8 cellular contexts compared by ENCODE assay signal in the genomic region with DNA sequence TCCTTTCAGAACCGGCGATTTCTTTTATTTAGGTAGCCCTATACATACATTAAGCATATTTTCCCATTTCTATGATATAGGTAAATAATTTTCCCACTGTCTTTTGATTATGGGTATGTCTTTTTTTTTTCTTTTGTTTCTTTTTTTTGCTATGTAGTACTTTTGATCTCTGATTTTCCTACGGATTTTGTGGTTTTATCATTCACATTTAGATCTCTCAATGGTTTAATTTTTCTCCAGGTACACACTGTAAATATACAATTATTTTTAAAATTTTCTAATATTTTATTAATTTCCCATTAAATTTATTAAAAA. TPM values are rescaled to one million over a fixed set of nuclear protein-coding genes. Genes with fewer than 3 reads are reported as not detected.
A peak's percentile ranks its signal among the peaks of the same experiment; 100 is the strongest.
DNase-seq lines count a peak whose midpoint lies in the region; ATAC-seq and TF ChIP-seq lines count a peak whose summit lies in the region.

No MANE protein-coding gene starts in this region.

- CTCF ChIA-PET in activated naive CD4-positive, alpha-beta T cell treated with anti-CD3 and anti-CD28 coated beads, Interleukin-2, amount 10 ng/mL, durations not matched to agents 7 days and 5 days (lab: Charles Lee), result no interaction called here

- no peak for DNase-seq in activated naive CD4-positive, alpha-beta T cell treated with anti-CD3 and anti-CD28 coated beads, Interleukin-2, amount 10 ng/mL, durations not matched to agents 7 days and 5 days
- DNase-seq in activated naive CD4-positive, alpha-beta T cell treated with anti-CD3 and anti-CD28 coated beads, Interleukin-2, amount 50 U/mL, for 16 hours, result no peak
- DNase-seq in body of pancreas (no peak), lung (ENCODE audit: low spot score) (no peak), type B pancreatic cell (ENCODE audit: extremely low spot score, unreplicated experiment) (no peak), NCI-H2196 (lab: John Stamatoyannopoulos, UW; ENCODE audit: unreplicated experiment) (no peak), pons (ENCODE audit: low spot score) (no peak)

- peaks cover 14% of the 10 kb centered on the region for H3K4me1 ChIP-seq in body of pancreas
- peaks cover 5 to 16% of the 10 kb centered on the region in 2 donors for H3K4me1 ChIP-seq in lung (ENCODE audit: control insufficient read depth in 2 of 2, insufficient read depth in 2 of 2, low read length in 2 of 2)

- no peaks in the 10 kb centered on the region for H3K9me3 ChIP-seq in body of pancreas
- H3K9me3 ChIP-seq in lung (ENCODE audit: control insufficient read depth in 2 of 2, insufficient read depth in 1 of 2, low read length in 1 of 2), result no peaks in the 10 kb centered on the region

- H3K4me3 ChIP-seq in body of pancreas, result peak overlapping the region; percentile 69 to 97
- peak overlapping the region; percentile 85 for H3K4me3 ChIP-seq in lung

- H3K36me3 Mint-ChIP-seq in activated naive CD4-positive, alpha-beta T cell treated with anti-CD3 and anti-CD28 coated beads, Interleukin-2, amount 10 ng/mL, durations not matched to agents 7 days and 5 days, result peaks cover 28% of the 10 kb centered on the region
- peaks cover 11% of the 10 kb centered on the region for H3K36me3 Mint-ChIP-seq in type B pancreatic cell

- H3K9me3 Mint-ChIP-seq in activated naive CD4-positive, alpha-beta T cell treated with anti-CD3 and anti-CD28 coated beads, Interleukin-2, amount 10 ng/mL, durations not matched to agents 7 days and 5 days, result peaks cover 18% of the 10 kb centered on the region
- H3K9me3 Mint-ChIP-seq in type B pancreatic cell, result peaks cover 9% of the 10 kb centered on the region

- H3K4me1 Mint-ChIP-seq in activated naive CD4-positive, alpha-beta T cell treated with anti-CD3 and anti-CD28 coated beads, Interleukin-2, amount 10 ng/mL, durations not matched to agents 7 days and 5 days, result peaks cover 41% of the 10 kb centered on the region
- H3K4me1 Mint-ChIP-seq in type B pancreatic cell (ENCODE audit: unreplicated experiment), result peaks cover 9% of the 10 kb centered on the region

- H3K27ac ChIP-seq in body of pancreas (peak overlapping the region in 3 of 4 donors; percentile 87 to 90 (median 89)), lung (ENCODE audit: low read depth in 1 of 2, low read length in 1 of 2) (peak overlapping the region; percentile 87 to 88)

- peaks cover 4% of the 10 kb centered on the region for H3K27me3 Mint-ChIP-seq in activated naive CD4-positive, alpha-beta T cell treated with anti-CD3 and anti-CD28 coated beads, Interleukin-2, amount 10 ng/mL, durations not matched to agents 7 days and 5 days
- no peaks in the 10 kb centered on the region for H3K27me3 Mint-ChIP-seq in type B pancreatic cell

- WGBS in body of pancreas, 2 donors, result 0% methylated on average over 3 of the region's 3 CpGs
- WGBS in lung, 2 donors, result 2% methylated on average over 3 of the region's 3 CpGs

- H3K27ac Mint-ChIP-seq in activated naive CD4-positive, alpha-beta T cell treated with anti-CD3 and anti-CD28 coated beads, Interleukin-2, amount 10 ng/mL, durations not matched to agents 7 days and 5 days, result peak overlapping the region; percentile 92
- peak overlapping the region; percentile 91 for H3K27ac Mint-ChIP-seq in type B pancreatic cell

- no peak for ATAC-seq in body of pancreas
- ATAC-seq in lung (ENCODE audit: insufficient read depth, low FRiP score), result no peak
- ATAC-seq in GM21737 (IDR thresholded peaks at IDR 0.05; ENCODE audit: unreplicated experiment), result no peak

- no peak for TF ChIP-seq POLR2A in body of pancreas (IDR thresholded peaks at IDR 0.05)

- H3K36me3 ChIP-seq in body of pancreas (replicated peaks in 1 of 2; ENCODE audit: insufficient read depth in 1 of 2, low read depth in 2 of 2) (no peaks in the 10 kb centered on the region), lung (ENCODE audit: control insufficient read depth in 2 of 2, insufficient read depth in 2 of 2, low read length in 2 of 2) (peaks cover 0 to 3% of the 10 kb centered on the region in 2 donors)

- H3K4me3 Mint-ChIP-seq in activated naive CD4-positive, alpha-beta T cell treated with anti-CD3 and anti-CD28 coated beads, Interleukin-2, amount 10 ng/mL, durations not matched to agents 7 days and 5 days, result peak overlapping the region; percentile 94
- peak overlapping the region; percentile 97 for H3K4me3 Mint-ChIP-seq in type B pancreatic cell

- no peaks in the 10 kb centered on the region for H3K27me3 ChIP-seq in body of pancreas
- no peaks in the 10 kb centered on the region for H3K27me3 ChIP-seq in lung (ENCODE audit: control insufficient read depth, insufficient read depth)

- TF ChIP-seq CTCF in body of pancreas (IDR thresholded peaks at IDR 0.05) (no peak), lung (IDR thresholded peaks at IDR 0.05; ENCODE audit: control extremely low read depth, extremely low read depth) (no peak), type B pancreatic cell (conservative IDR thresholded peaks at IDR 0.05) (no peak)

- intact Hi-C loops in body of pancreas (cut with DNase I), result loop anchor here (10.0 kb wide), 1 partner anchor 62 kb away; no protein-coding TSS in a partner anchor

RNA-seq across cellular contexts. Expression of gene ZNF337, which starts 0.4 kb away (rescaled TPM):
- 10 to 100 TPM; 10.2 to 13.7 TPM for total RNA-seq in body of pancreas
- 10 to 100 TPM; 11.0 to 32.6 TPM for total RNA-seq in lung
- polyA plus RNA-seq in lung, result 1 to 10 TPM; 6.8 to 9.5 TPM
- total RNA-seq in type B pancreatic cell (ENCODE audit: low replicate concordance), result 16.3 and 20.2 TPM in 2 replicates
